Comparison of ENCODE assay signal across 8 cellular contexts in the genomic region with DNA sequence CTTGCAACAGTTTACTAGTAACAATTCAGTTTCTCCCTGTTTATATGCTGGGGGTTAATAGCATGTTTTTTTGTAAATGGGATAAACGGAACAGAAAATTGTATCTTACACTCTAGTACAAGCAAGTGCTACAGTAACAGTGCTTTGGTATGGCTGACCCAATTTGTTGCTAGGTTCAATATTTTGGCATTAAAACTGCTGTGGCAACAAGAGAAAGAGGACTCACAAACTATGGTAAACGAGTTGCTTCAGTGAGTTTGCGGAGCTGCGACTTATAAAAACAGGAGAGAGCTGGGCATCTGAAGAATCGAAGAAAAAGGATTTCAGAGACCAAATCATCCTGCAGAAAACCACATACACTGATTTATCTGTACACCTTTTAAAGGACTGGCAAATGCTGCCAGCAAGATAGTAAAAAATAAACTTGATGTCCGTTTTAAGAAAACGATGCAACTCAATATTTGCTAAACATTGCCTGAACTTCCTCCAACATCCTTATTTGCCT. TPM values are rescaled to one million over a fixed set of nuclear protein-coding genes. Genes with fewer than 3 reads are reported as not detected.
DNase-seq lines count a peak whose midpoint lies in the region; ATAC-seq and TF ChIP-seq lines count a peak whose summit lies in the region.

No MANE protein-coding gene starts in this region.

- intact Hi-C loops in breast epithelium (cut with DNase I; ENCODE audit: low total_unique reads), result no loop called here
- intact Hi-C loops in transverse colon (cut with DNase I; ENCODE audit: low total_unique reads), result no loop called here

- peak overlapping the region; percentile 98 to 99 for H3K27ac ChIP-seq in breast epithelium
- H3K27ac ChIP-seq in liver (ENCODE audit: low read depth in 1 of 2, low read length in 2 of 2), result peak overlapping the region; percentile 79 to 80
- peak overlapping the region; percentile 97 to 99 (median 99) for H3K27ac ChIP-seq in transverse colon

- no peaks in the 10 kb centered on the region for H3K27me3 ChIP-seq in breast epithelium
- no peaks in the 10 kb centered on the region for H3K27me3 ChIP-seq in liver (ENCODE audit: control insufficient read depth in 4 of 4, insufficient read depth in 4 of 4, low read length in 3 of 4)
- no peaks in the 10 kb centered on the region for H3K27me3 ChIP-seq in transverse colon

- CTCF ChIA-PET in AG04449 (lab: Yijun Ruan, JAX), result interaction anchor here (0.8 to 2.7 kb wide), 6 partner anchors 10 to 155 kb away, joined by 3 to 7 read pairs (median 3); no protein-coding TSS in a partner anchor

- WGBS in liver, result 12% methylated on average over 7 of the region's 7 CpGs
- 6 to 12% methylated on average over 5 to 7 of the region's 7 CpGs for WGBS in transverse colon (ENCODE audit: low coverage in 1 of 2), 2 donors

- POLR2A ChIA-PET in AG04449 (lab: Yijun Ruan, JAX), result interaction anchor here (1.1 kb wide), 1 partner anchor 125 kb away, joined by 3 read pairs; no protein-coding TSS in a partner anchor

- no peak for TF ChIP-seq RAD21 in liver (IDR thresholded peaks at IDR 0.05)

- H3K9me3 ChIP-seq in breast epithelium, result no peaks in the 10 kb centered on the region
- H3K9me3 ChIP-seq in liver (ENCODE audit: control insufficient read depth in 4 of 4, low read length in 3 of 4), result no peaks in the 10 kb centered on the region
- no peaks in the 10 kb centered on the region for H3K9me3 ChIP-seq in transverse colon

- H3K36me3 ChIP-seq in breast epithelium (no peaks in the 10 kb centered on the region), liver (ENCODE audit: control insufficient read depth in 4 of 4, insufficient read depth in 3 of 4, low read depth in 1 of 4, low read length in 3 of 4) (peaks cover 0 to 1% (median 0%) of the 10 kb centered on the region in 4 donors), transverse colon (peaks cover 0 to 5% (median 2%) of the 10 kb centered on the region in 4 donors)

- in situ Hi-C loops in transverse colon (cut with MboI; ENCODE audit: low pct_ligation_motif_present in 1 of 4, low pct_unique_long_range_greater_than_20kb in 1 of 4, low sequenced_read_pairs in 3 of 4), result no loop called here

- no peak for TF ChIP-seq POLR2A in breast epithelium (IDR thresholded peaks at IDR 0.05)
- no peak for TF ChIP-seq POLR2A in transverse colon (IDR thresholded peaks at IDR 0.05)

- TF ChIP-seq CTCF in AG04449 (IDR thresholded peaks at IDR 0.05; ENCODE audit: insufficient read depth, low read length, missing control alignments) (no peak), breast epithelium (IDR thresholded peaks at IDR 0.05) (no peak), liver (IDR thresholded peaks at IDR 0.05; ENCODE audit: low read depth, low read length, missing input control) (no peak), transverse colon (IDR thresholded peaks at IDR 0.05) (no peak)

- H3K4me3 ChIP-seq in AG04449 (ENCODE audit: low read depth, low read length) (peak overlapping the region; percentile 83), breast epithelium (peak overlapping the region; percentile 72 to 93 (median 86)), liver (ENCODE audit: low read depth in 1 of 3, low read length in 3 of 3) (peak overlapping the region; percentile 85 to 99 (median 95)), transverse colon (peak overlapping the region in 3 of 4 donors; percentile 77 to 90 (median 77))

- TF ChIP-seq EP300 in transverse colon (IDR thresholded peaks at IDR 0.05; ENCODE audit: low read depth), result no peak

- no peak for DNase-seq in AG04449 (ENCODE audit: low read depth, low spot score)
- peak; percentile 71 for DNase-seq in HT-29 (ENCODE audit: low spot score)
- DNase-seq in breast epithelium (ENCODE audit: low spot score in 2 of 2), result no peak
- no peak for DNase-seq in transverse colon
- no peak for DNase-seq in NCI-H524 treated with DMSO at 0.1 percent for 48 hours (lab: John Stamatoyannopoulos, UW)
- DNase-seq in NCI-H345 (lab: John Stamatoyannopoulos, UW), result no peak

- H3K4me1 ChIP-seq in breast epithelium, result no peaks in the 10 kb centered on the region
- H3K4me1 ChIP-seq in liver (ENCODE audit: control insufficient read depth in 4 of 4, insufficient read depth in 4 of 4, low read length in 3 of 4), result peaks cover 14 to 46% (median 25%) of the 10 kb centered on the region in 4 donors
- peaks cover 13 to 64% (median 32%) of the 10 kb centered on the region in 4 donors for H3K4me1 ChIP-seq in transverse colon

- H3K9ac ChIP-seq in liver (ENCODE audit: low read depth in 1 of 2, low read length in 2 of 2), result peak overlapping the region; percentile 72 to 92

- ATAC-seq in HG03108 (IDR thresholded peaks at IDR 0.05; ENCODE audit: unreplicated experiment), result no peak

TF ChIP-seq in liver, 16 proteins besides CTCF, POLR2A, EP300 and RAD21:
- TF ChIP-seq, protein P1, sequence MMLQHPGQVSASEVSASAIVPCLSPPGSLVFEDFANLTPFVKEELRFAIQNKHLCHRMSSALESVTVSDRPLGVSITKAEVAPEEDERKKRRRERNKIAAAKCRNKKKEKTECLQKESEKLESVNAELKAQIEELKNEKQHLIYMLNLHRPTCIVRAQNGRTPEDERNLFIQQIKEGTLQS (IDR thresholded peaks at IDR 0.05), result no peak
- TF ChIP-seq GABPA (IDR thresholded peaks at IDR 0.05 in 1 of 2, conservative IDR thresholded peaks at IDR 0.05 in 1 of 2), result no peak
- TF ChIP-seq SP1 (IDR thresholded peaks at IDR 0.05), result no peak
- TF ChIP-seq RXRA (IDR thresholded peaks at IDR 0.05), result no peak
- TF ChIP-seq HNF4G (IDR thresholded peaks at IDR 0.05), result no peak
- TF ChIP-seq REST (IDR thresholded peaks at IDR 0.05), result no peak
- no peak for TF ChIP-seq HNF4A (conservative IDR thresholded peaks at IDR 0.05)

RNA-seq across cellular contexts. Expression of gene GLUD1, which starts 2.2 kb away (rescaled TPM):
- total RNA-seq in HT-29 (2014; rRNA removed; shearing (Covaris generic)), result 114 and 127 TPM in 2 replicates
- 100 to 1,000 TPM; 171 to 210 (median 174) TPM for total RNA-seq in breast epithelium
- total RNA-seq in liver, result 100 to 1,000 TPM; 434 to 601 TPM
- 100 to 1,000 TPM; 335 to 400 TPM for polyA plus RNA-seq in liver
- 100 to 1,000 TPM; 150 to 293 (median 201) TPM for total RNA-seq in transverse colon

RNA-seq across cellular contexts. Expression of gene SHLD2, which starts 2.6 kb away (rescaled TPM):
- 18.1 and 18.6 TPM in 2 replicates for total RNA-seq in HT-29 (2014; rRNA removed; shearing (Covaris generic))
- total RNA-seq in breast epithelium (10 to 100 TPM; 35.1 to 36.7 (median 35.7) TPM), liver (10 to 100 TPM; 11.7 to 39.5 TPM), transverse colon (10 to 100 TPM; 21.7 to 43.7 (median 37.3) TPM)
- polyA plus RNA-seq in liver, result 10 to 100 TPM; 17.4 to 32.3 TPM
